ENCODE assay signal across 8 cellular contexts in the genomic region with DNA sequence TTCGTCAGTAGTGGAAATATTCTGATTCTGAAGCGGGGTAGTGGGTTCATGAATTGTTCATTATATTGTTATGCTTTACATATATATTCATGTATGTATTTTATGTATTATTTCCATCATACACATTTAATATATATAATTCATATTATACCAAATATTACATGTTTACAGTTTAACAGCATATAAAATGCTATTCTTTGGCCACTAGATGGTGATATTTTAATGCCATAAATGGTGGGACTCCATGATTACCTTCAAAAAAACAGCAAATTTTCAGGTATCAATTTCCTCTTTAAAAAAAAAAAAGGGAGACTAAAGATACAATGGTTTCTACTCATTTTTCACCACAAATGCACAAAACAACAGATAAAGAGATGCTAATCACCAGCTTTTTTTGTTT. TPM values are rescaled to one million over a fixed set of nuclear protein-coding genes. Genes with fewer than 3 reads are reported as not detected.
DNase-seq lines count a peak whose midpoint lies in the region; ATAC-seq, FAIRE-seq and TF ChIP-seq lines count a peak whose summit lies in the region.

No MANE protein-coding gene starts in this region.

- ATAC-seq in GM12878 (peak; percentile 66; the same call in 2 of the 3 replicates), GM18873 (IDR thresholded peaks at IDR 0.05; ENCODE audit: low FRiP score, unreplicated experiment) (no peak)

- H3K9me3 Mint-ChIP-seq in mesothelial cell of epicardium = no peaks in the 10 kb centered on the region

- no peaks in the 10 kb centered on the region for H3K27me3 Mint-ChIP-seq in mesothelial cell of epicardium (ENCODE audit: low read depth)

- in situ Hi-C loops in GM12878 (cut with MboI) = loop anchor here (5.0 kb wide), 1 partner anchor 120 kb away; no protein-coding TSS in a partner anchor

- no peak overlapping the region for H3K27ac ChIP-seq in GM12878 (ENCODE audit: control insufficient read depth, insufficient read depth)

- no peak overlapping the region for H3K4me2 ChIP-seq in GM12878 (ENCODE audit: control insufficient read depth, insufficient read depth)

- H3K4me1 ChIP-seq in GM12878 (ENCODE audit: control insufficient read depth, insufficient read depth, low read length) = no peaks in the 10 kb centered on the region

- no peak overlapping the region for H3K27ac Mint-ChIP-seq in mesothelial cell of epicardium

- SMC1A ChIA-PET in GM12878 (lab: Charles Lee; ENCODE audit: uncharacterized antibody, unreplicated experiment) = interaction anchor here (1.0 to 1.8 kb wide), 2 partner anchors 11 to 26 kb away, joined by 3 to 4 read pairs; no protein-coding TSS in a partner anchor

- no peak for TF ChIP-seq POLR2A in GM12878 (IDR thresholded peaks at IDR 0.05; ENCODE audit: low read depth, low read length)

- POLR2A ChIA-PET in GM12878 (lab: Charles Lee) = no interaction called here

- TF ChIP-seq CTCF in LNCaP clone FGC (IDR thresholded peaks at IDR 0.05; ENCODE audit: control insufficient read depth, extremely low read depth, insufficient read depth) (peak; percentile 39), GM12878 (IDR thresholded peaks at IDR 0.05 in 2 of 3, conservative IDR thresholded peaks at IDR 0.05 in 1 of 3; ENCODE audit: control insufficient read depth in 2 of 3, extremely low read depth in 1 of 3, insufficient read depth in 1 of 3, low read depth in 3 of 3, low read length in 3 of 3) (peak; percentile 19 to 50 (median 39); a peak in 4 of 6 replicates), mesothelial cell of epicardium (IDR thresholded peaks at IDR 0.05; ENCODE audit: unreplicated experiment) (peak; percentile 74)

- H2AFZ ChIP-seq in GM12878 (ENCODE audit: control insufficient read depth, low read depth, low read length) = no peak overlapping the region

- WGBS in GM12878 (ENCODE audit: insufficient coverage, insufficient replicate concordance, low lambda C conversion rate, missing lambda C conversion rate) = 73% methylated on average over 2 of the region's 2 CpGs

- no peaks in the 10 kb centered on the region for H3K9me3 ChIP-seq in GM12878 (replicated peaks; ENCODE audit: control insufficient read depth, insufficient read depth, low read length)

- peak; percentile 26 for DNase-seq in DMS79 (lab: John Stamatoyannopoulos, UW)
- no peak for DNase-seq in LNCaP clone FGC (ENCODE audit: low read depth)
- no peak for DNase-seq in GM12878 (ENCODE audit: low read depth, low spot score)
- DNase-seq in mesothelial cell of epicardium (ENCODE audit: low spot score in 2 of 2, unreplicated experiment in 2 of 2) = no peak
- no peak for DNase-seq in iPS-NIHi7 (ENCODE audit: extremely low spot score)
- no peak for DNase-seq in HK-2 (ENCODE audit: unreplicated experiment)
- no peak for DNase-seq in hepatic stellate cell (ENCODE audit: low spot score)

- RAD21 ChIA-PET in GM12878 (lab: Charles Lee; ENCODE audit: unreplicated experiment) = interaction anchor here (0.7 to 2.0 kb wide), 4 partner anchors 11 to 130 kb away, joined by 3 to 6 read pairs (median 3); no protein-coding TSS in a partner anchor

- peak; percentile 62 for TF ChIP-seq RAD21 in GM12878 (IDR thresholded peaks at IDR 0.05; ENCODE audit: insufficient read depth, low read depth, low read length)

- no peak overlapping the region for H3K9ac ChIP-seq in GM12878 (ENCODE audit: control insufficient read depth, insufficient read depth, low read length)

- no peak overlapping the region for H3K4me3 ChIP-seq in LNCaP clone FGC (ENCODE audit: low read depth, low read length)
- no peak overlapping the region for H3K4me3 ChIP-seq in GM12878

- FAIRE-seq in GM12878 (lab: Jason Lieb, UNC) = no peak

- intact Hi-C loops in GM12878 (cut with micrococcal nuclease; ENCODE audit: unreplicated experiment) = loop anchor here (1.0 kb wide), 1 partner anchor 127 kb away; no protein-coding TSS in a partner anchor

- peaks cover 0 to 4% of the 10 kb centered on the region in 2 experiments; a peak in 2 of 4 replicates for H3K36me3 ChIP-seq in GM12878 (ENCODE audit: control insufficient read depth in 2 of 2, insufficient read depth in 2 of 2, low read length in 1 of 2)

- no TSS peak for BruUV-seq in GM12878 (replicated peaks; lab: Mats Ljungman, UMichigan)

- no peak overlapping the region for H3K4me3 Mint-ChIP-seq in mesothelial cell of epicardium

- H4K20me1 ChIP-seq in GM12878 (ENCODE audit: control insufficient read depth, insufficient read depth) = no peaks in the 10 kb centered on the region

- no peaks in the 10 kb centered on the region for H3K27me3 ChIP-seq in GM12878 (replicated peaks in 1 of 2; ENCODE audit: control insufficient read depth in 2 of 2, insufficient read depth in 2 of 2, low read length in 1 of 2)

- H3K79me2 ChIP-seq in GM12878 (ENCODE audit: control insufficient read depth, insufficient read depth, low read length) = no peaks in the 10 kb centered on the region

- CTCF ChIA-PET in GM12878 (lab: Yijun Ruan, JAX) = interaction anchor here (1.2 to 7.2 kb wide), 5 partner anchors 11 to 196 kb away, joined by 3 to 51 read pairs (median 6); no protein-coding TSS in a partner anchor

- TF ChIP-seq EP300 in GM12878 (IDR thresholded peaks at IDR 0.05; ENCODE audit: borderline replicate concordance in 1 of 2, control insufficient read depth in 1 of 2, low read depth in 2 of 2, low read length in 2 of 2) = no peak

- H3K4me1 Mint-ChIP-seq in mesothelial cell of epicardium = no peaks in the 10 kb centered on the region

- peaks cover 17% of the 10 kb centered on the region for H3K36me3 Mint-ChIP-seq in mesothelial cell of epicardium

TF ChIP-seq in GM12878, 131 proteins besides CTCF, POLR2A, EP300 and RAD21 (continues in another document):
- TF ChIP-seq, protein P1, sequence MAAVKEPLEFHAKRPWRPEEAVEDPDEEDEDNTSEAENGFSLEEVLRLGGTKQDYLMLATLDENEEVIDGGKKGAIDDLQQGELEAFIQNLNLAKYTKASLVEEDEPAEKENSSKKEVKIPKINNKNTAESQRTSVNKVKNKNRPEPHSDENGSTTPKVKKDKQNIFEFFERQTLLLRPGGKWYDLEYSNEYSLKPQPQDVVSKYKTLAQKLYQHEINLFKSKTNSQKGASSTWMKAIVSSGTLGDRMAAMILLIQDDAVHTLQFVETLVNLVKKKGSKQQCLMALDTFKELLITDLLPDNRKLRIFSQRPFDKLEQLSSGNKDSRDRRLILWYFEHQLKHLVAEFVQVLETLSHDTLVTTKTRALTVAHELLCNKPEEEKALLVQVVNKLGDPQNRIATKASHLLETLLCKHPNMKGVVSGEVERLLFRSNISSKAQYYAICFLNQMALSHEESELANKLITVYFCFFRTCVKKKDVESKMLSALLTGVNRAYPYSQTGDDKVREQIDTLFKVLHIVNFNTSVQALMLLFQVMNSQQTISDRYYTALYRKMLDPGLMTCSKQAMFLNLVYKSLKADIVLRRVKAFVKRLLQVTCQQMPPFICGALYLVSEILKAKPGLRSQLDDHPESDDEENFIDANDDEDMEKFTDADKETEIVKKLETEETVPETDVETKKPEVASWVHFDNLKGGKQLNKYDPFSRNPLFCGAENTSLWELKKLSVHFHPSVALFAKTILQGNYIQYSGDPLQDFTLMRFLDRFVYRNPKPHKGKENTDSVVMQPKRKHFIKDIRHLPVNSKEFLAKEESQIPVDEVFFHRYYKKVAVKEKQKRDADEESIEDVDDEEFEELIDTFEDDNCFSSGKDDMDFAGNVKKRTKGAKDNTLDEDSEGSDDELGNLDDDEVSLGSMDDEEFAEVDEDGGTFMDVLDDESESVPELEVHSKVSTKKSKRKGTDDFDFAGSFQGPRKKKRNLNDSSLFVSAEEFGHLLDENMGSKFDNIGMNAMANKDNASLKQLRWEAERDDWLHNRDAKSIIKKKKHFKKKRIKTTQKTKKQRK (IDR thresholded peaks at IDR 0.05; ENCODE audit: low read depth, low read length) = no peak
- TF ChIP-seq SMC3 (IDR thresholded peaks at IDR 0.05; ENCODE audit: borderline replicate concordance, low read length) = peak; percentile 51; the same call in 1 of the 2 replicates
- TF ChIP-seq, protein P2, sequence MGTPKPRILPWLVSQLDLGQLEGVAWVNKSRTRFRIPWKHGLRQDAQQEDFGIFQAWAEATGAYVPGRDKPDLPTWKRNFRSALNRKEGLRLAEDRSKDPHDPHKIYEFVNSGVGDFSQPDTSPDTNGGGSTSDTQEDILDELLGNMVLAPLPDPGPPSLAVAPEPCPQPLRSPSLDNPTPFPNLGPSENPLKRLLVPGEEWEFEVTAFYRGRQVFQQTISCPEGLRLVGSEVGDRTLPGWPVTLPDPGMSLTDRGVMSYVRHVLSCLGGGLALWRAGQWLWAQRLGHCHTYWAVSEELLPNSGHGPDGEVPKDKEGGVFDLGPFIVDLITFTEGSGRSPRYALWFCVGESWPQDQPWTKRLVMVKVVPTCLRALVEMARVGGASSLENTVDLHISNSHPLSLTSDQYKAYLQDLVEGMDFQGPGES (IDR thresholded peaks at IDR 0.05) = no peak
- no peak for TF ChIP-seq WRNIP1 (IDR thresholded peaks at IDR 0.05; ENCODE audit: borderline replicate concordance, low read depth, low read length)
- TF ChIP-seq, protein P3, sequence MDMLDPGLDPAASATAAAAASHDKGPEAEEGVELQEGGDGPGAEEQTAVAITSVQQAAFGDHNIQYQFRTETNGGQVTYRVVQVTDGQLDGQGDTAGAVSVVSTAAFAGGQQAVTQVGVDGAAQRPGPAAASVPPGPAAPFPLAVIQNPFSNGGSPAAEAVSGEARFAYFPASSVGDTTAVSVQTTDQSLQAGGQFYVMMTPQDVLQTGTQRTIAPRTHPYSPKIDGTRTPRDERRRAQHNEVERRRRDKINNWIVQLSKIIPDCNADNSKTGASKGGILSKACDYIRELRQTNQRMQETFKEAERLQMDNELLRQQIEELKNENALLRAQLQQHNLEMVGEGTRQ (IDR thresholded peaks at IDR 0.05; ENCODE audit: borderline replicate concordance, low read depth, low read length) = no peak

RNA-seq across cellular contexts. Expression of a gene that starts 41.0 kb away (rescaled TPM):
- not detected in 2 replicates for total RNA-seq in GM12878 (2013; cell fraction: nucleolus; rRNA removed)
- total RNA-seq in GM12878 (2014; rRNA removed) (not detected in 2 replicates), GM12878 (2014; rRNA removed; fragmentation: Illumina TruSeq; extraction: Trizol) (not detected in 2 replicates), GM12878 (2021) (0.21 TPM in 1 of 2 replicates, not detected in the other), mesothelial cell of epicardium (10.4 to 12.5 TPM (median 10.9 TPM) in 3 replicates)
- not detected for polyA plus RNA-seq in GM12878 (2011; ENCODE audit: low read depth)
- polyA plus RNA-seq in GM12878 (2011; rRNA removed) (not detected in 2 replicates), GM12878 (2014; fragmentation: Illumina TruSeq; extraction: Trizol) (not detected in 2 replicates), GM12878 (2014; fragmentation: Nextera tagmentation; extraction: Ambion mirVana) (not detected), GM12878 (2014; rRNA removed) (not detected in 2 replicates), GM12878 (2016; fragmentation: Nextera tagmentation; extraction: Ambion mirVana) (not detected)
- not detected in 2 replicates for polyA plus RNA-seq in GM12878 (2011; cell fraction: cytosol; rRNA removed)
- polyA plus RNA-seq in GM12878 (2011; cell fraction: nucleus; rRNA removed) = not detected in 2 replicates
- 0.10 TPM in 1 of 2 replicates, not detected in the other for polyA plus RNA-seq in GM12878 (2012)
- not detected in 2 replicates for polyA minus RNA-seq in GM12878 (2011; rRNA and poly(A)+ RNA removed)
- polyA minus RNA-seq in GM12878 (2011; cell fraction: cytosol; rRNA and poly(A)+ RNA removed) = not detected in 2 replicates
- polyA minus RNA-seq in GM12878 (2011; cell fraction: nucleus; rRNA and poly(A)+ RNA removed) = not detected in 2 replicates
